Comparison of ENCODE assay signal across 8 cellular contexts in the genomic region with DNA sequence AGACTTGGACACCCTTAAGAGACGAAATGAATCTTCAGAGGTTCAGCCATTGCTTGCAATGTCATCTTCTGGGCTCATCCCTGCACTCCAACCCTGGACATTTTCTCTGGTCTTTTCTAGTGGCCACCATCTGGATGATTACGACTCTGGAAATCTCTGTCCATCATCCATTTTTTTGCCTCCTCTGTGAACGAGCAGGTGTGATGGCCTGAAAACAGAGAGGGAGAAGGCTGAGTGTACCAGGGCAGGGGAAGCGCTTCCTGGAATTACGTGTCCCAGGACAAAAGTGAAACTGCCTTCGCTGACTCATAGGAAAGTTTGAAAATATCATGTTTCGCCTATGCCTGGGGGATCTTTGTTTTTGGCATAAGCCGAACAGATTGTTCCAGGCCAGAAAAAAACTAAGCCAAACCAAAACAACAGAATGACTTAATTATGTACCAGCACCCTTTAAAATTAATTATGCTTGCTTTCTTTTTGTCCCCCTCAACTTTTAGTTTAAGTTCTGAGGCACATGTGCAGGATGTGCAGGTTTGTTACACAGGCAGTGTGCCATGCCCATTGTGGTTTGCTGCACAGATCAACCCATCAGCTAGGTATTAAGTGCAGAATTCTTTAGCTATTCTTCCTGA. TPM values are rescaled to one million over a fixed set of nuclear protein-coding genes. Genes with fewer than 3 reads are reported as not detected.
DNase-seq lines count a peak whose midpoint lies in the region; ATAC-seq and TF ChIP-seq lines count a peak whose summit lies in the region.

No MANE protein-coding gene starts in this region.

- peaks cover 9% of the 10 kb centered on the region for H3K36me3 Mint-ChIP-seq in activated CD8-positive, alpha-beta T cell treated with anti-CD3 and anti-CD28 coated beads, Interleukin-2, amount 10 ng/mL, durations not matched to agents 7 days and 5 days (ENCODE audit: low read depth)

- CTCF ChIA-PET in activated CD8-positive, alpha-beta T cell treated with anti-CD3 and anti-CD28 coated beads, Interleukin-2, amount 10 ng/mL, durations not matched to agents 7 days and 5 days (lab: Charles Lee), result interaction anchor here (1.2 kb wide), 1 partner anchor 18 kb away, joined by 3 read pairs; no protein-coding TSS in a partner anchor

- TF ChIP-seq CTCF in fibroblast of the aortic adventitia (IDR thresholded peaks at IDR 0.05; ENCODE audit: insufficient read depth, low read length), result no peak

- DNase-seq in activated CD8-positive, alpha-beta T cell treated with anti-CD3 and anti-CD28 coated beads, Interleukin-2, amount 10 ng/mL, durations not matched to agents 7 days and 5 days, result peak; percentile 39
- DNase-seq in fibroblast of the aortic adventitia (ENCODE audit: low read depth) (peak; percentile 89), DMS153 (lab: John Stamatoyannopoulos, UW) (no peak), UCSD-AML1 (lab: John Stamatoyannopoulos, UW; ENCODE audit: unreplicated experiment) (no peak)

- POLR2A ChIA-PET in activated CD8-positive, alpha-beta T cell treated with anti-CD3 and anti-CD28 coated beads, Interleukin-2, amount 10 ng/mL, durations not matched to agents 7 days and 5 days (lab: Charles Lee), result no interaction called here

- H3K27ac ChIP-seq in skin epidermis, result peak overlapping the region in 19 of 21 experiments; percentile 18 to 84 (median 70)

- H3K4me3 Mint-ChIP-seq in activated CD8-positive, alpha-beta T cell treated with anti-CD3 and anti-CD28 coated beads, Interleukin-2, amount 10 ng/mL, durations not matched to agents 7 days and 5 days, result peak overlapping the region; percentile 20

- H3K27ac Mint-ChIP-seq in activated CD8-positive, alpha-beta T cell treated with anti-CD3 and anti-CD28 coated beads, Interleukin-2, amount 10 ng/mL, durations not matched to agents 7 days and 5 days, result peak overlapping the region; percentile 45

- H3K9me3 Mint-ChIP-seq in activated CD8-positive, alpha-beta T cell treated with anti-CD3 and anti-CD28 coated beads, Interleukin-2, amount 10 ng/mL, durations not matched to agents 7 days and 5 days (ENCODE audit: insufficient read depth), result peaks cover 3% of the 10 kb centered on the region

- H3K27me3 Mint-ChIP-seq in activated CD8-positive, alpha-beta T cell treated with anti-CD3 and anti-CD28 coated beads, Interleukin-2, amount 10 ng/mL, durations not matched to agents 7 days and 5 days (ENCODE audit: low read depth), result no peaks in the 10 kb centered on the region

- H3K4me1 Mint-ChIP-seq in activated CD8-positive, alpha-beta T cell treated with anti-CD3 and anti-CD28 coated beads, Interleukin-2, amount 10 ng/mL, durations not matched to agents 7 days and 5 days (ENCODE audit: low read depth), result peaks cover 29% of the 10 kb centered on the region

- H3K4me3 ChIP-seq in fibroblast of the aortic adventitia (ENCODE audit: low read depth, low read length), result peak overlapping the region; percentile 0
- no peak overlapping the region for H3K4me3 ChIP-seq in skin epidermis

- ATAC-seq in GM18508 (IDR thresholded peaks at IDR 0.05; ENCODE audit: insufficient read depth, unreplicated experiment) (peak; percentile 34), HG03558 (IDR thresholded peaks at IDR 0.05; ENCODE audit: extremely low read depth, unreplicated experiment) (peak; percentile 34), GM19035 (IDR thresholded peaks at IDR 0.05; ENCODE audit: unreplicated experiment) (no peak)
- peak; percentile 77 for ATAC-seq in activated CD8-positive, alpha-beta T cell treated with anti-CD3 and anti-CD28 coated beads, Interleukin-2, amount 10 ng/mL, durations not matched to agents 7 days and 5 days

RNA-seq across cellular contexts. Expression of a gene that starts 31.9 kb away (rescaled TPM):
- total RNA-seq in activated CD8-positive, alpha-beta T cell treated with anti-CD3 and anti-CD28 coated beads, Interleukin-2, amount 10 ng/mL, durations not matched to agents 7 days and 5 days, result 1 to 10 TPM; 4.6 to 5.5 TPM
- 8.3 and 11.3 TPM in 2 replicates for total RNA-seq in fibroblast of the aortic adventitia (ENCODE audit: low replicate concordance)

Comparison
In these comparisons a context has a peak if more than half of its experiments do, and no peak if none do; other contexts are left out.
1. DNase-seq: peak in activated CD8-positive, alpha-beta T cell treated with anti-CD3 and anti-CD28 coated beads, Interleukin-2, amount 10 ng/mL, durations not matched to agents 7 days and 5 days (single experiment) and fibroblast of the aortic adventitia (single experiment); none in DMS153 (single experiment) and UCSD-AML1 (single experiment).